8 cellular contexts compared by ENCODE assay signal in the genomic region with DNA sequence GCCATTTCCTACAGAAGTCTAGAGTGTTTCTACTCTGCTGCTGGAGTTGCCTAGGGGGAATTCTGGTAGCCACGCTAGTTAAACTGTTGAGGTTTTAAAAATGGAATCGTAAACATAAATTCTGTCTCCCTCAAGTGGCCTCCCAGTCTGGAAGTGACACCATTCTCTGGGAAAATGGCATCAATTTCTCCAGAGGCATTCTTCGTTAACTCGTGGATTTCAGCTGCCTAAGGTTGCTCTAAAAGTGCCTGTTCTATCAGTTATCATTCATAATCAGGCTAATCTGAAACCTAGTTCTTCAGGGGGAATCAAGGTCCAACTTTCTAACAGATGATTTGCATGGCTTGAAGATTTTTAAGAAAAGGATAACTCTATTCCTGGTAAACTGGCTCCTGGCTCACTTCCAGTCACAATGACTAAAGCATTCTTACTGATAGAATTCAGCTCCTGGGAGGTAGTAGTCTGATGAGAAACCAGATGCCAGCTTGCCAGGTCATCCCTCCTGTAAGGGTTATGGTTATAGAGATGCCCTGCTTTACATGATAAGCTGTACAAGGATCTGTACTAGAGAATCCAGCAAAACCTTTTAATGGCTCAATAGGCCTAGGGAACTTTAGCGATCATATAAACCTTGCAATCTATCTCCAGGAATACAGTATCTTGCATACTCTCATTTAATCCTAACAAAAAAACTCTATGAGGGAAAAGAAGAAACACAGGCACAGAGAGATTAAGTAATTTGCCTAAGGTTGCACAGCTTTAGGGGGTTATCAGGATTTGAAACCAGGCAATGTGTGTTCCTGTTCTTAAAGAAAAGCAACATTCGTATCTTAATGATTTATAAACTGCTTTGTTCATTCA. TPM values are rescaled to one million over a fixed set of nuclear protein-coding genes. Genes with fewer than 3 reads are reported as not detected.
DNase-seq lines count a peak whose midpoint lies in the region; ATAC-seq and TF ChIP-seq lines count a peak whose summit lies in the region.

No MANE protein-coding gene starts in this region.

- TF ChIP-seq RAD21 in Ishikawa (IDR thresholded peaks at IDR 0.05; ENCODE audit: low read depth): no peak

- no peaks in the 10 kb centered on the region for H3F3A ChIP-seq in smooth muscle cell (ENCODE audit: low read depth)

- peaks cover 61% of the 10 kb centered on the region for H3K79me2 ChIP-seq in smooth muscle cell (ENCODE audit: low read depth)

- H3K9me3 ChIP-seq in adipocyte (ENCODE audit: control insufficient read depth, low read length): no peaks in the 10 kb centered on the region
- H3K9me3 ChIP-seq in iPS-18a (ENCODE audit: control insufficient read depth, low read depth, low read length): no peaks in the 10 kb centered on the region
- H3K9me3 ChIP-seq in smooth muscle cell (replicated peaks; ENCODE audit: low read depth): no peaks in the 10 kb centered on the region

- peak overlapping the region; percentile 86 for H3K4me2 ChIP-seq in smooth muscle cell

- TF ChIP-seq EP300 in Ishikawa (IDR thresholded peaks at IDR 0.05; ENCODE audit: borderline replicate concordance): no peak

- ATAC-seq in GM21619 (IDR thresholded peaks at IDR 0.05; ENCODE audit: unreplicated experiment): no peak

- H3K27me3 ChIP-seq in adipocyte (replicated peaks; ENCODE audit: control insufficient read depth, insufficient read depth, low read length): no peaks in the 10 kb centered on the region
- H3K27me3 ChIP-seq in iPS-18a (ENCODE audit: control insufficient read depth, insufficient read depth, low read length): no peaks in the 10 kb centered on the region
- H3K27me3 ChIP-seq in smooth muscle cell (ENCODE audit: low read depth): no peaks in the 10 kb centered on the region

- WGBS in smooth muscle cell (ENCODE audit: low lambda C conversion rate): 23% methylated on average over 6 of the region's 6 CpGs

- no peak overlapping the region for H2AFZ ChIP-seq in smooth muscle cell (ENCODE audit: low read depth)

- H3K9ac ChIP-seq in adipocyte (ENCODE audit: low read length) (peak overlapping the region; percentile 91), iPS-18a (ENCODE audit: low read length) (peak overlapping the region; percentile 85), smooth muscle cell (ENCODE audit: low read depth) (peak overlapping the region; percentile 76)

- H4K20me1 ChIP-seq in smooth muscle cell (ENCODE audit: low read depth): peaks cover 33% of the 10 kb centered on the region

- H3K27ac ChIP-seq in iPS-18a (ENCODE audit: low read length) (no peak overlapping the region), smooth muscle cell (ENCODE audit: low read depth) (peak overlapping the region; percentile 83)

- H3K36me3 ChIP-seq in adipocyte (ENCODE audit: control insufficient read depth, insufficient read depth, low read length, severe bottlenecking): peaks cover 15% of the 10 kb centered on the region
- peaks cover 12% of the 10 kb centered on the region for H3K36me3 ChIP-seq in iPS-18a (ENCODE audit: control insufficient read depth, low read depth, low read length)
- no peaks in the 10 kb centered on the region for H3K36me3 ChIP-seq in smooth muscle cell (ENCODE audit: low read depth)

- H3K4me3 ChIP-seq in adipocyte (ENCODE audit: low read length): peak overlapping the region; percentile 88
- H3K4me3 ChIP-seq in iPS-18a (ENCODE audit: low read length): peak overlapping the region; percentile 82
- peak overlapping the region; percentile 80 for H3K4me3 ChIP-seq in smooth muscle cell

- no peak for TF ChIP-seq CTCF in smooth muscle cell (IDR thresholded peaks at IDR 0.05; ENCODE audit: borderline replicate concordance, insufficient read depth, poor library complexity, severe bottlenecking)

- DNase-seq in DMS79 treated with DMSO at 0.1 percent for 48 hours (lab: John Stamatoyannopoulos, UW) (peak; percentile 56), adipocyte (ENCODE audit: low read depth) (peak; percentile 89), smooth muscle cell (lab: John Stamatoyannopoulos, UW; ENCODE audit: unreplicated experiment) (no peak)
- DNase-seq in stimulated activated CD4-positive, alpha-beta T cell treated with anti-CD3 and anti-CD28 coated beads, Interleukin-4, amount 100 ng/mL, for 1 hour: no peak
- no peak for DNase-seq in activated effector memory CD4-positive, alpha-beta T cell treated with anti-CD3 and anti-CD28 coated beads, Interleukin-2, amount 50 U/mL, for 16 hours

- H3K4me1 ChIP-seq in adipocyte (ENCODE audit: control insufficient read depth, insufficient read depth, low read length) (peaks cover 49% of the 10 kb centered on the region), iPS-18a (ENCODE audit: control insufficient read depth, low read depth, low read length) (peaks cover 14% of the 10 kb centered on the region), smooth muscle cell (ENCODE audit: low read depth) (peaks cover 15% of the 10 kb centered on the region)

TF ChIP-seq in Ishikawa, 13 proteins besides CTCF, POLR2A, EP300 and RAD21:
- TF ChIP-seq NFIC (IDR thresholded peaks at IDR 0.05): peak; percentile 34; the same call in 1 of the 2 replicates
- TF ChIP-seq, protein P1, sequence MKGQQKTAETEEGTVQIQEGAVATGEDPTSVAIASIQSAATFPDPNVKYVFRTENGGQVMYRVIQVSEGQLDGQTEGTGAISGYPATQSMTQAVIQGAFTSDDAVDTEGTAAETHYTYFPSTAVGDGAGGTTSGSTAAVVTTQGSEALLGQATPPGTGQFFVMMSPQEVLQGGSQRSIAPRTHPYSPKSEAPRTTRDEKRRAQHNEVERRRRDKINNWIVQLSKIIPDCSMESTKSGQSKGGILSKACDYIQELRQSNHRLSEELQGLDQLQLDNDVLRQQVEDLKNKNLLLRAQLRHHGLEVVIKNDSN (IDR thresholded peaks at IDR 0.05): no peak

RNA-seq across cellular contexts. Expression of a gene that starts 1.5 kb away (rescaled TPM):
- total RNA-seq in smooth muscle cell: 33.5 and 45.8 TPM in 2 replicates
- 27.7 and 33.7 TPM in 2 replicates for polyA plus RNA-seq in smooth muscle cell

RNA-seq across cellular contexts. Expression of a gene that starts 1.6 kb away (rescaled TPM):
- total RNA-seq in smooth muscle cell: 141 and 147 TPM in 2 replicates
- 72.3 and 81.2 TPM in 2 replicates for polyA plus RNA-seq in smooth muscle cell

RNA-seq across cellular contexts. Expression of a gene that starts 17.5 kb away (rescaled TPM):
- 2.1 and 3.1 TPM in 2 replicates for total RNA-seq in smooth muscle cell
- polyA plus RNA-seq in smooth muscle cell: 0.40 and 1.1 TPM in 2 replicates

Comparison
In these comparisons a context has a peak if more than half of its experiments do, and no peak if none do; other contexts are left out.
1. DNase-seq: peak in DMS79 treated with DMSO at 0.1 percent for 48 hours (single experiment) and adipocyte (single experiment); none in smooth muscle cell (single experiment), stimulated activated CD4-positive, alpha-beta T cell treated with anti-CD3 and anti-CD28 coated beads, Interleukin-4, amount 100 ng/mL, for 1 hour (single experiment) and activated effector memory CD4-positive, alpha-beta T cell treated with anti-CD3 and anti-CD28 coated beads, Interleukin-2, amount 50 U/mL, for 16 hours (single experiment).
2. Peak in every context shown above with its lines, with median percentiles within 50 percentile points of each other: H3K4me3 ChIP-seq and H3K9ac ChIP-seq.